Comparison of ENCODE assay signal across 20 cellular contexts in genomic region chr12:65529771-65530435, GRCh38.
A peak's percentile ranks its signal among the peaks of the same experiment; 100 is the strongest.
DNase-seq lines count a peak whose midpoint lies in the region; ATAC-seq and TF ChIP-seq lines count a peak whose summit lies in the region.
"Had no signal": no experiment of that assay in that cellular context is flagged by ENCODE, and none has a peak within 500 bp of the region (broad histone marks: within the 10 kb centered on the region; RNA-seq: fewer than 3 reads in every experiment).

No MANE protein-coding gene starts in this region.

- H3K27ac ChIP-seq in HCT116 (ENCODE audit: low read depth, low read length) = peak overlapping the region; percentile 99
- H3K27ac ChIP-seq in smooth muscle cell (ENCODE audit: low read depth) = peak overlapping the region; percentile 36
- H3K27ac ChIP-seq in body of pancreas = no peak overlapping the region
- H3K27ac ChIP-seq: Peyer's patch had no signal

- H3K4me2 ChIP-seq in HCT116 (ENCODE audit: low read length) (no peak overlapping the region; the same call in 1 of the 2 replicates), smooth muscle cell (no peak overlapping the region)

- peaks cover 43% of the 10 kb centered on the region for H3K4me1 Mint-ChIP-seq in chondrocyte (ENCODE audit: low read depth)
- peaks cover 31% of the 10 kb centered on the region for H3K4me1 Mint-ChIP-seq in nephron

- BruUV-seq in HCT116 (replicated peaks; lab: Mats Ljungman, UMichigan) = no TSS peak

- TF ChIP-seq RAD21 in HCT116 (IDR thresholded peaks at IDR 0.05; ENCODE audit: low read depth) = no peak

- ATAC-seq in HCT116 (no peak), body of pancreas (no peak)
- ATAC-seq: HepG2 had no signal

- peaks cover 12% of the 10 kb centered on the region for H3F3A ChIP-seq in smooth muscle cell (ENCODE audit: low read depth)

- H3K9me2 ChIP-seq in HCT116 (ENCODE audit: insufficient read depth) = no peaks in the 10 kb centered on the region

- CTCF ChIA-PET in HCT116 (lab: Charles Lee) = interaction anchor here (0.9 kb wide), 1 partner anchor 11 kb away, joined by 3 read pairs; no protein-coding TSS in a partner anchor

- H3K4me3 Mint-ChIP-seq in chondrocyte (ENCODE audit: unreplicated experiment) = no peak overlapping the region
- H3K4me3 Mint-ChIP-seq in nephron = no peak overlapping the region
- H3K4me3 Mint-ChIP-seq: CD4-positive, CD25-positive, alpha-beta regulatory T cell had no signal

- POLR2A ChIA-PET in HCT116 (lab: Charles Lee) = interaction anchor here (1.4 kb wide), 1 partner anchor 11 kb away, joined by 3 read pairs; no protein-coding TSS in a partner anchor

- H2AFZ ChIP-seq in HCT116 (ENCODE audit: low read depth, low read length, poor library complexity, severe bottlenecking) (no peak overlapping the region), smooth muscle cell (ENCODE audit: low read depth) (no peak overlapping the region)

- H3K4me1 ChIP-seq in HCT116 (ENCODE audit: control insufficient read depth in 1 of 2, insufficient read depth in 2 of 2, low read length in 2 of 2) (peaks cover 64 to 69% of the 10 kb centered on the region in 2 experiments), smooth muscle cell (ENCODE audit: low read depth) (peaks cover 25% of the 10 kb centered on the region), body of pancreas (peaks cover 11% of the 10 kb centered on the region)
- H3K4me1 ChIP-seq: Peyer's patch had no signal

- peaks cover 0 to 4% of the 10 kb centered on the region in 2 experiments; a peak in 1 of 4 replicates for H3K9me3 ChIP-seq in HCT116 (ENCODE audit: control insufficient read depth in 1 of 2, insufficient read depth in 1 of 2, low read depth in 1 of 2, low read length in 2 of 2)
- no peaks in the 10 kb centered on the region for H3K9me3 ChIP-seq in smooth muscle cell (replicated peaks; ENCODE audit: low read depth)
- H3K9me3 ChIP-seq in body of pancreas = no peaks in the 10 kb centered on the region
- H3K9me3 ChIP-seq: Peyer's patch had no signal

- no peaks in the 10 kb centered on the region for H4K20me1 ChIP-seq in HCT116 (ENCODE audit: insufficient read depth)
- H4K20me1 ChIP-seq in smooth muscle cell (ENCODE audit: low read depth) = no peaks in the 10 kb centered on the region

- H3K27me3 Mint-ChIP-seq in chondrocyte (ENCODE audit: low read depth) (no peaks in the 10 kb centered on the region), nephron (ENCODE audit: low read depth) (peaks cover 7% of the 10 kb centered on the region)

- H3K36me3 Mint-ChIP-seq in chondrocyte (ENCODE audit: low read depth) (no peaks in the 10 kb centered on the region), nephron (ENCODE audit: low read depth) (peaks cover 6% of the 10 kb centered on the region)
- H3K36me3 Mint-ChIP-seq: CD4-positive, CD25-positive, alpha-beta regulatory T cell had no signal

- H3K79me2 ChIP-seq in HCT116 (ENCODE audit: insufficient read depth, low read length) (peaks cover 3% of the 10 kb centered on the region; the same call in 1 of the 2 replicates), smooth muscle cell (ENCODE audit: low read depth) (no peaks in the 10 kb centered on the region)

- H3K9me3 Mint-ChIP-seq in chondrocyte (ENCODE audit: low read depth) = no peaks in the 10 kb centered on the region
- peaks cover 14% of the 10 kb centered on the region for H3K9me3 Mint-ChIP-seq in nephron

- H3K27me3 ChIP-seq in HCT116 (ENCODE audit: insufficient read depth, low read length) (no peaks in the 10 kb centered on the region), smooth muscle cell (ENCODE audit: low read depth) (no peaks in the 10 kb centered on the region), body of pancreas (no peaks in the 10 kb centered on the region)
- H3K27me3 ChIP-seq: Peyer's patch had no signal

- WGBS in smooth muscle cell (ENCODE audit: low lambda C conversion rate) = 46% methylated on average over 7 of the region's 7 CpGs
- WGBS in body of pancreas, 2 donors = 85 to 87% methylated on average over 7 of the region's 7 CpGs

- H3K36me3 ChIP-seq in HCT116 (ENCODE audit: control insufficient read depth in 1 of 2, insufficient read depth in 2 of 2, low read length in 2 of 2) (peaks cover 0 to 30% of the 10 kb centered on the region in 2 experiments; a peak in 2 of 4 replicates), smooth muscle cell (ENCODE audit: low read depth) (no peaks in the 10 kb centered on the region), body of pancreas (replicated peaks in 1 of 2; ENCODE audit: insufficient read depth in 1 of 2, low read depth in 2 of 2) (no peaks in the 10 kb centered on the region)
- H3K36me3 ChIP-seq: Peyer's patch had no signal

- TF ChIP-seq POLR2A in HCT116 (IDR thresholded peaks at IDR 0.05; ENCODE audit: borderline replicate concordance, extremely low read depth, insufficient read depth, insufficient read length) = no peak
- TF ChIP-seq POLR2A in body of pancreas (IDR thresholded peaks at IDR 0.05) = no peak

- intact Hi-C loops in HCT116 (cut with micrococcal nuclease) (loop anchor here (5.0 to 10.0 kb wide), 3 partner anchors 165 to 292 kb away; partner anchors contain the start of gene HMGA2), body of pancreas (cut with DNase I) (no loop called here)

- TF ChIP-seq CTCF in HCT116 (IDR thresholded peaks at IDR 0.05 in 2 of 3, conservative IDR thresholded peaks at IDR 0.05 in 1 of 3; ENCODE audit: borderline replicate concordance in 1 of 3, insufficient read depth in 1 of 3, low read depth in 2 of 3, low read length in 2 of 3) (no peak), chondrocyte (IDR thresholded peaks at IDR 0.05) (no peak), nephron (IDR thresholded peaks at IDR 0.05; ENCODE audit: unreplicated experiment in 3 of 3) (no peak), smooth muscle cell (IDR thresholded peaks at IDR 0.05; ENCODE audit: borderline replicate concordance, insufficient read depth, poor library complexity, severe bottlenecking) (no peak), body of pancreas (IDR thresholded peaks at IDR 0.05) (no peak)

- RAD21 ChIA-PET in HCT116 (lab: Charles Lee; ENCODE audit: low non-redundant PET in 1 of 2, low total read pairs in 2 of 2, uncharacterized antibody in 2 of 2, unreplicated experiment in 2 of 2) = interaction anchor here in 1 of 2 experiments (0.7 kb wide), 1 partner anchor 18 kb away, joined by 3 read pairs; no protein-coding TSS in a partner anchor

- peak overlapping the region; percentile 57 for H3K27ac Mint-ChIP-seq in chondrocyte (ENCODE audit: unreplicated experiment)
- H3K27ac Mint-ChIP-seq in nephron = peak overlapping the region; percentile 2 to 52 (median 16)
- H3K27ac Mint-ChIP-seq: CD4-positive, CD25-positive, alpha-beta regulatory T cell had no signal

- H3K9ac ChIP-seq in HCT116 (ENCODE audit: low read length) (peak overlapping the region; percentile 39; the same call in 1 of the 2 replicates), smooth muscle cell (ENCODE audit: low read depth) (no peak overlapping the region)

- H3K4me3 ChIP-seq in HCT116 (replicated peaks in 1 of 2; ENCODE audit: low read depth in 1 of 2, low read length in 2 of 2) (no peak overlapping the region), smooth muscle cell (no peak overlapping the region), body of pancreas (no peak overlapping the region)
- H3K4me3 ChIP-seq: Peyer's patch had no signal

- no peak for DNase-seq in HCT116 (ENCODE audit: low read depth, low spot score)
- DNase-seq in chondrocyte (ENCODE audit: low spot score) = no peak
- DNase-seq in smooth muscle cell (lab: John Stamatoyannopoulos, UW; ENCODE audit: unreplicated experiment) = no peak
- DNase-seq in body of pancreas = no peak
- no peak for DNase-seq in pons (ENCODE audit: low spot score)
- no peak for DNase-seq in HUDEP-2 (lab: John Stamatoyannopoulos, UW; ENCODE audit: unreplicated experiment in 76 of 76)
- DNase-seq: CD4-positive, CD25-positive, alpha-beta regulatory T cell; COR-L47; DMS 273 treated with DMSO at 0.1 percent for 48 hours; KBM-7; NCI-H1092; NCI-H1436 treated with DMSO at 0.1 percent for 48 hours; NCI-H2029; NCI-H226; NCI-H524; NCI-H774; NK-92 treated with Interleukin-12 subunit alpha and Interleukin-12 subunit beta, amount 100 ng/mL, for 24 hours; Peyer's patch had no signal

TF ChIP-seq in HCT116, 20 proteins besides CTCF, POLR2A, EP300 and RAD21:
- TF ChIP-seq ZNF274 (IDR thresholded peaks at IDR 0.05; ENCODE audit: low read depth, low read length) (no peak), TCF7L2 (IDR thresholded peaks at IDR 0.05; ENCODE audit: borderline replicate concordance, extremely low read depth, insufficient read depth, insufficient read length) (peak; percentile 44)

Comparison
In these comparisons a context has a peak if more than half of its experiments do, and no peak if none do; other contexts are left out.
1. H3K27ac ChIP-seq: peak in HCT116 (single experiment) and smooth muscle cell (single experiment); none in body of pancreas (0 of 4).